ENCODE assay signal across 11 cellular contexts in the genomic region with DNA sequence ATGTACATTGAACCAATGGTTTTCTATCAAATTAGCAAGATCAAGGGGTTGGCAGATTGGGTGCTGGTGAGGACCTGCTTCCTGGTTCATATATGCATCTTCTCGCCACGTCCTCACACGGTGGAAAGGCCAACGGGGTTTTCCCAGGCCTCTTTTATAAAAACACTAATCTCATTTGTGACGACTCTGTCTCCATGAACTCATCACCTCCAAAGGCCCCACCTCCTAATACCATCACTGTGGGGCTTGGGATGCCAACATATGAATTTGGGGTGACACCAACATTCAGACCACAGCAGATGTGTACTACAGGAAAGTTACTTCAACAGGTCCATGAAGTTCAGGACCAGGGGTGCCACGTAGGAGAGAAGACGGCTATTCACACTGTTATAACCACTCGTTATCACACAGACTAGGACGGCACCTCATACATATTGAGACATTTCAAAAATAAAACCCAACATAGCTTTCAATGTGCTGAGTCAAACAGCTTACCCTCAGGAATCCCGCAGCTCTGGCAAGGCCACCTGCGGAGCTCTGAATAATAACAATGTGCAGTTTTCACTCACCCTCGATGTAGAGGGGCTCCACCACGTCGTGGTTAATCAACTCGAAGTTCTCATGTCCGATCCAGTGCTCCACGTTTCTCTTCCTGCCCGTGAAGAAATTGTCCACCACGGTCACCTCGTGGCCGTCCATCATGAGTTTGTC. TPM values are rescaled to one million over a fixed set of nuclear protein-coding genes. Genes with fewer than 3 reads are reported as not detected.
DNase-seq lines count a peak whose midpoint lies in the region; TF ChIP-seq lines count a peak whose summit lies in the region.
"Had no signal": no experiment of that assay in that cellular context is flagged by ENCODE, and none has a peak within 500 bp of the region (broad histone marks: within the 10 kb centered on the region; RNA-seq: fewer than 3 reads in every experiment).

No MANE protein-coding gene starts in this region.

- no peak overlapping the region for H2BK12ac ChIP-seq in H9 (ENCODE audit: insufficient read length, low read depth, low read length)

- H3K27ac ChIP-seq in H9 (ENCODE audit: insufficient read length, low read depth, low read length) (no peak overlapping the region), neural progenitor cell (no peak overlapping the region)

- no peak overlapping the region for H2BK15ac ChIP-seq in H9 (ENCODE audit: low read depth, low read length)

- H3K79me1 ChIP-seq in H9 (ENCODE audit: insufficient read depth, low read depth, low read length, poor library complexity, severe bottlenecking), result no peaks in the 10 kb centered on the region

- H3K9me3 Mint-ChIP-seq in H9 (no peaks in the 10 kb centered on the region), neural progenitor cell (peaks cover 4% of the 10 kb centered on the region)
- H3K9me3 Mint-ChIP-seq in activated naive CD4-positive, alpha-beta T cell treated with anti-CD3 and anti-CD28 coated beads, Interleukin-2, amount 10 ng/mL, durations not matched to agents 7 days and 5 days, result no peaks in the 10 kb centered on the region

- H3K27me3 ChIP-seq in H9 (ENCODE audit: insufficient read depth, low read length) (no peaks in the 10 kb centered on the region), neural progenitor cell (no peaks in the 10 kb centered on the region)

- no peak overlapping the region for H3K56ac ChIP-seq in H9 (ENCODE audit: insufficient read length, low read depth, low read length)

- H3K79me2 ChIP-seq in H9 (ENCODE audit: insufficient read depth, low read length), result 0 out of 2 replicates have a peak, but pooled peaks cover 2% of the 10 kb centered on the region
- H3K79me2 ChIP-seq in neural progenitor cell (ENCODE audit: low read depth), result peaks cover 3% of the 10 kb centered on the region

- no peak overlapping the region for H4K91ac ChIP-seq in H9 (ENCODE audit: insufficient read length, low read depth, low read length)

- H2AK5ac ChIP-seq in H9 (ENCODE audit: insufficient read length, low read length), result no peak overlapping the region

- no peak overlapping the region for H2BK5ac ChIP-seq in H9 (ENCODE audit: insufficient read length, low read length)

- no peak overlapping the region for H3K14ac ChIP-seq in H9 (ENCODE audit: insufficient read depth, low read length)

- no peak for TF ChIP-seq CTCF in H9 (conservative IDR thresholded peaks at IDR 0.05)
- no peak for TF ChIP-seq CTCF in neural progenitor cell (IDR thresholded peaks at IDR 0.05)

- no peak overlapping the region for H4K5ac ChIP-seq in H9 (ENCODE audit: insufficient read length, low read depth, low read length)

- no peak overlapping the region for H2BK20ac ChIP-seq in H9 (ENCODE audit: low read depth, low read length, poor library complexity, severe bottlenecking)

- H3K4ac ChIP-seq in H9 (ENCODE audit: low read depth, low read length), result no peak overlapping the region

- H3K27me3 Mint-ChIP-seq in H9 (ENCODE audit: low read depth) (no peaks in the 10 kb centered on the region), neural progenitor cell (ENCODE audit: insufficient read depth, low read depth) (peaks cover 2% of the 10 kb centered on the region)
- no peaks in the 10 kb centered on the region for H3K27me3 Mint-ChIP-seq in activated naive CD4-positive, alpha-beta T cell treated with anti-CD3 and anti-CD28 coated beads, Interleukin-2, amount 10 ng/mL, durations not matched to agents 7 days and 5 days

- H3K27ac Mint-ChIP-seq in H9, result peak overlapping the region in 2 of 3 experiments; percentile 29 to 85; a peak in 5 of 7 replicates
- H3K27ac Mint-ChIP-seq in activated naive CD4-positive, alpha-beta T cell treated with anti-CD3 and anti-CD28 coated beads, Interleukin-2, amount 10 ng/mL, durations not matched to agents 7 days and 5 days, result peak overlapping the region; percentile 49
- H3K27ac Mint-ChIP-seq in neural progenitor cell, result peak overlapping the region; percentile 9

- H3K23me2 ChIP-seq in H9 (ENCODE audit: insufficient read length, low read depth, low read length, poor library complexity, severe bottlenecking), result no peaks in the 10 kb centered on the region

- H3K4me3 ChIP-seq in neural progenitor cell, result no peak overlapping the region

- H3F3A ChIP-seq in neural progenitor cell (ENCODE audit: low read depth), result no peaks in the 10 kb centered on the region

- no peaks in the 10 kb centered on the region for H3K9me3 ChIP-seq in H9 (ENCODE audit: control insufficient read depth, low read depth, low read length)
- H3K9me3 ChIP-seq in neural progenitor cell (ENCODE audit: low read depth), result no peaks in the 10 kb centered on the region

- no peak overlapping the region for H3K18ac ChIP-seq in H9 (ENCODE audit: insufficient read length, low read depth, low read length)

- H3K9ac ChIP-seq in H9 (ENCODE audit: extremely low read depth, insufficient read length, low read length), result no peak overlapping the region
- H3K9ac ChIP-seq in neural progenitor cell, result no peak overlapping the region

- no peak overlapping the region for H3T11ph ChIP-seq in H9 (ENCODE audit: low read length)

- no peaks in the 10 kb centered on the region for H3K36me3 ChIP-seq in neural progenitor cell

- DNase-seq in H9 (no peak), T-helper 2 cell (peak in 4 of 5 experiments; percentile 27 to 80 (median 52)), neural progenitor cell (ENCODE audit: low spot score) (no peak), SK-N-DZ (ENCODE audit: low spot score) (no peak), ACHN (no peak), NCI-H1105 (lab: John Stamatoyannopoulos, UW) (no peak)
- DNase-seq in activated naive CD4-positive, alpha-beta T cell treated with anti-CD3 and anti-CD28 coated beads, Interleukin-2, amount 10 ng/mL, durations not matched to agents 7 days and 5 days, result no peak
- DNase-seq: islet precursor cell; NCI-H510A treated with DMSO at 0.1 percent for 48 hours; SHP77 treated with DMSO at 0.1 percent for 48 hours; stimulated activated CD8-positive, alpha-beta memory T cell treated with anti-CD3 and anti-CD28 coated beads, Interleukin-4, amount 100 ng/mL, for 48 hours had no signal

- no peak overlapping the region for H4K8ac ChIP-seq in H9 (replicated peaks; ENCODE audit: insufficient read length, low read depth, low read length)

- H4K20me1 ChIP-seq in H9 (ENCODE audit: control insufficient read depth, insufficient read depth, insufficient read length), result no peaks in the 10 kb centered on the region
- no peaks in the 10 kb centered on the region for H4K20me1 ChIP-seq in neural progenitor cell (ENCODE audit: low read depth)

- H3K4me1 ChIP-seq in H9 (ENCODE audit: insufficient read depth, low read length) (no peaks in the 10 kb centered on the region; the same call in 1 of the 2 replicates), neural progenitor cell (peaks cover 3% of the 10 kb centered on the region)

- no peak overlapping the region for H2AFZ ChIP-seq in H9 (ENCODE audit: low read length)
- H2AFZ ChIP-seq in neural progenitor cell (replicated peaks), result no peak overlapping the region

- WGBS in H9 (ENCODE audit: extremely low coverage, insufficient read length, low lambda C conversion rate), result no CpG with 5 or more reads among the region's 21 CpGs

- in situ Hi-C loops in ACHN (cut with HindIII; ENCODE audit: low pct_ligation_motif_present, low pct_unique_long_range_greater_than_20kb, low sequenced_read_pairs), result no loop called here

- H3K4me3 Mint-ChIP-seq in H9 (no peak overlapping the region; a peak in 1 of 5 replicates), neural progenitor cell (no peak overlapping the region)
- H3K4me3 Mint-ChIP-seq in activated naive CD4-positive, alpha-beta T cell treated with anti-CD3 and anti-CD28 coated beads, Interleukin-2, amount 10 ng/mL, durations not matched to agents 7 days and 5 days, result no peak overlapping the region

- H3K23ac ChIP-seq in H9 (ENCODE audit: insufficient read length, low read depth, low read length), result no peak overlapping the region

- peaks cover 21 to 32% of the 10 kb centered on the region in 2 experiments for H3K4me1 Mint-ChIP-seq in H9
- peaks cover 66% of the 10 kb centered on the region for H3K4me1 Mint-ChIP-seq in activated naive CD4-positive, alpha-beta T cell treated with anti-CD3 and anti-CD28 coated beads, Interleukin-2, amount 10 ng/mL, durations not matched to agents 7 days and 5 days
- H3K4me1 Mint-ChIP-seq in neural progenitor cell, result peaks cover 26% of the 10 kb centered on the region

- CTCF ChIA-PET in activated naive CD4-positive, alpha-beta T cell treated with anti-CD3 and anti-CD28 coated beads, Interleukin-2, amount 10 ng/mL, durations not matched to agents 7 days and 5 days (lab: Charles Lee), result no interaction called here

- H3K4me2 ChIP-seq in H9 (ENCODE audit: insufficient read depth, insufficient read length, low read length) (no peak overlapping the region), neural progenitor cell (no peak overlapping the region)

- H3K36me3 Mint-ChIP-seq in H9 (ENCODE audit: insufficient read depth in 1 of 3, low read depth in 3 of 3) (peaks cover 14 to 39% (median 36%) of the 10 kb centered on the region in 3 experiments; a peak in 6 of 7 replicates), neural progenitor cell (peaks cover 57% of the 10 kb centered on the region)
- H3K36me3 Mint-ChIP-seq in activated naive CD4-positive, alpha-beta T cell treated with anti-CD3 and anti-CD28 coated beads, Interleukin-2, amount 10 ng/mL, durations not matched to agents 7 days and 5 days, result peaks cover 70% of the 10 kb centered on the region

- no peak overlapping the region for H2BK120ac ChIP-seq in H9 (ENCODE audit: low read depth, low read length, poor library complexity, severe bottlenecking)

RNA-seq across cellular contexts. Expression of a gene that starts 49.3 kb away (rescaled TPM):
- 46.3 and 48.4 TPM in 2 replicates for total RNA-seq in H9 (2021)
- 38.0 and 39.5 TPM in 2 replicates for total RNA-seq in neural progenitor cell (ENCODE audit: low replicate concordance)
- polyA plus RNA-seq in SK-N-DZ (2014; cell fraction: cytosol; rRNA removed), result 13.5 and 17.7 TPM in 2 replicates
- 23.8 and 51.1 TPM in 2 replicates for polyA plus RNA-seq in SK-N-DZ (2014; cell fraction: nucleus; rRNA removed)

Comparison
In these comparisons a context has a peak if more than half of its experiments do, and no peak if none do; other contexts are left out.
1. DNase-seq: peak in T-helper 2 cell (4 of 5); none in H9 (single experiment), activated naive CD4-positive, alpha-beta T cell treated with anti-CD3 and anti-CD28 coated beads, Interleukin-2, amount 10 ng/mL, durations not matched to agents 7 days and 5 days (single experiment), neural progenitor cell (single experiment), SK-N-DZ (single experiment), ACHN (single experiment) and NCI-H1105 (single experiment).
2. Peak in every context shown above with its lines, with median percentiles within 50 percentile points of each other: H3K27ac Mint-ChIP-seq.